Comparison of ENCODE assay signal across 8 cellular contexts in genomic region chr5:140840978-140841962, GRCh38. TPM values are rescaled to one million over a fixed set of nuclear protein-coding genes. Genes with fewer than 3 reads are reported as not detected.
DNase-seq lines count a peak whose midpoint lies in the region; FAIRE-seq and TF ChIP-seq lines count a peak whose summit lies in the region.
"Had no signal": no experiment of that assay in that cellular context is flagged by ENCODE, and none has a peak within 500 bp of the region (broad histone marks: within the 10 kb centered on the region; RNA-seq: fewer than 3 reads in every experiment).

TSS of gene PCDHA8 (plus strand) at chr5:140841187. CDS start at chr5:140841322, 135 bp downstream.

- H3K27me3 ChIP-seq in WERI-Rb-1 (ENCODE audit: insufficient read depth, low read depth, severe bottlenecking) = no peaks in the 10 kb centered on the region

- H3K27ac ChIP-seq in WERI-Rb-1 = no peak within 1 kb of the TSS

- no peak for TF ChIP-seq POLR2A in GM12892 (IDR thresholded peaks at IDR 0.05; ENCODE audit: low read depth, low read length)

- H3K36me3 ChIP-seq in WERI-Rb-1 = no peaks in the 10 kb centered on the region

- TF ChIP-seq CTCF in GM12865 (IDR thresholded peaks at IDR 0.05; ENCODE audit: insufficient read depth, low read depth, low read length, missing control alignments) (peak; percentile 20), WERI-Rb-1 (IDR thresholded peaks at IDR 0.05; ENCODE audit: low read depth, low read length) (peak; percentile 28; the same call in 1 of the 2 replicates)

- no peak for DNase-seq in GM12865 (ENCODE audit: low read depth)
- peak; percentile 60 for DNase-seq in LoVo (ENCODE audit: low spot score)
- DNase-seq in WERI-Rb-1 = no peak
- peak; percentile 42 for DNase-seq in medulla oblongata (ENCODE audit: extremely low spot score)
- DNase-seq in NCI-H446 (lab: John Stamatoyannopoulos, UW) = no peak
- no peak for DNase-seq in NCI-H2107 (lab: John Stamatoyannopoulos, UW)
- DNase-seq in GM12892 (ENCODE audit: insufficient read length) = no peak
- DNase-seq: NCI-H510A had no signal

- no peak for FAIRE-seq in GM12892 (lab: Jason Lieb, UNC)

- no peak within 1 kb of the TSS for H3K4me3 ChIP-seq in GM12865 (ENCODE audit: low read depth, low read length)
- H3K4me3 ChIP-seq in WERI-Rb-1 (ENCODE audit: low read depth, low read length) = peak within 1 kb of the TSS; percentile 29

- H3K9me3 ChIP-seq in WERI-Rb-1 (ENCODE audit: severe bottlenecking) = peaks cover 4% of the 10 kb centered on the region

RNA-seq across cellular contexts. Expression of gene PCDHA8, which starts in this region (rescaled TPM):
- polyA plus RNA-seq in GM12892 (2012; ENCODE audit: missing spikeins) = 0.13 TPM

Comparison
In these comparisons a context has a peak if more than half of its experiments do, and no peak if none do; other contexts are left out.
1. DNase-seq: peak in LoVo (single experiment) and medulla oblongata (single experiment); none in GM12865 (single experiment), WERI-Rb-1 (single experiment), NCI-H446 (0 of 2), NCI-H2107 (single experiment) and GM12892 (single experiment).